ENCODE assay signal across 8 cellular contexts in genomic region chr19:45523642-45524256, GRCh38. TPM values are rescaled to one million over a fixed set of nuclear protein-coding genes. Genes with fewer than 3 reads are reported as not detected.
DNase-seq lines count a peak whose midpoint lies in the region; ATAC-seq, FAIRE-seq and TF ChIP-seq lines count a peak whose summit lies in the region.

No MANE protein-coding gene starts in this region.

- H3K9me2 ChIP-seq in OCI-LY1 (ENCODE audit: low read depth, low read length) = no peaks in the 10 kb centered on the region

- H2AFZ ChIP-seq in OCI-LY1 (ENCODE audit: low read length) = no peak overlapping the region

- peaks cover 7 to 21% (median 11%) of the 10 kb centered on the region in 4 donors for H3K4me1 Mint-ChIP-seq in CD4-positive, alpha-beta memory T cell
- peaks cover 33% of the 10 kb centered on the region for H3K4me1 Mint-ChIP-seq in activated CD8-positive, alpha-beta memory T cell treated with anti-CD3 and anti-CD28 coated beads, Interleukin-2, amount 10 ng/mL, durations not matched to agents 7 days and 5 days
- H3K4me1 Mint-ChIP-seq in mesothelial cell of epicardium = peaks cover 10% of the 10 kb centered on the region

- no peak overlapping the region for H3K9ac ChIP-seq in OCI-LY1 (ENCODE audit: low read length)

- H3K4me3 ChIP-seq in CD4-positive, alpha-beta memory T cell (ENCODE audit: low read length in 2 of 2) = no peak overlapping the region
- H3K4me3 ChIP-seq in Jurkat, Clone E6-1 (ENCODE audit: low read length) = no peak overlapping the region
- H3K4me3 ChIP-seq in OCI-LY1 (ENCODE audit: low read depth, low read length, poor library complexity, severe bottlenecking) = no peak overlapping the region

- no peaks in the 10 kb centered on the region for H3F3A ChIP-seq in OCI-LY1 (ENCODE audit: insufficient read depth, low read length)

- peaks cover 0 to 2% of the 10 kb centered on the region in 2 donors for H3K27me3 Mint-ChIP-seq in CD4-positive, alpha-beta memory T cell
- H3K27me3 Mint-ChIP-seq in activated CD8-positive, alpha-beta memory T cell treated with anti-CD3 and anti-CD28 coated beads, Interleukin-2, amount 10 ng/mL, durations not matched to agents 7 days and 5 days = no peaks in the 10 kb centered on the region
- peaks cover 12% of the 10 kb centered on the region for H3K27me3 Mint-ChIP-seq in mesothelial cell of epicardium (ENCODE audit: low read depth)

- intact Hi-C loops in CD4-positive, alpha-beta memory T cell (cut with micrococcal nuclease) = loop anchor here (1.0 kb wide), 3 partner anchors 17 to 158 kb away; no protein-coding TSS in a partner anchor

- peaks cover 16 to 61% of the 10 kb centered on the region in 2 donors for H3K36me3 Mint-ChIP-seq in CD4-positive, alpha-beta memory T cell
- H3K36me3 Mint-ChIP-seq in activated CD8-positive, alpha-beta memory T cell treated with anti-CD3 and anti-CD28 coated beads, Interleukin-2, amount 10 ng/mL, durations not matched to agents 7 days and 5 days = peaks cover 41% of the 10 kb centered on the region
- peaks cover 15% of the 10 kb centered on the region for H3K36me3 Mint-ChIP-seq in mesothelial cell of epicardium

- no peak overlapping the region for H3K4me2 ChIP-seq in OCI-LY1 (ENCODE audit: low read length)

- peak overlapping the region; percentile 77 to 87 (median 82) for H3K27ac Mint-ChIP-seq in CD4-positive, alpha-beta memory T cell
- H3K27ac Mint-ChIP-seq in activated CD8-positive, alpha-beta memory T cell treated with anti-CD3 and anti-CD28 coated beads, Interleukin-2, amount 10 ng/mL, durations not matched to agents 7 days and 5 days = peak overlapping the region; percentile 66
- peak overlapping the region; percentile 78 for H3K27ac Mint-ChIP-seq in mesothelial cell of epicardium

- peaks cover 38% of the 10 kb centered on the region for H3K36me3 ChIP-seq in CD4-positive, alpha-beta memory T cell (ENCODE audit: insufficient read depth, low read length)
- H3K36me3 ChIP-seq in OCI-LY1 (ENCODE audit: insufficient read depth, low read length) = peaks cover 57% of the 10 kb centered on the region

- peak; percentile 81 to 83 (median 82) for DNase-seq in CD4-positive, alpha-beta memory T cell
- DNase-seq in Jurkat, Clone E6-1 (ENCODE audit: low read depth, low spot score) = peak; percentile 63
- peak; percentile 81 for DNase-seq in activated CD8-positive, alpha-beta memory T cell treated with anti-CD3 and anti-CD28 coated beads, Interleukin-2, amount 10 ng/mL, durations not matched to agents 7 days and 5 days
- peak in 1 of 2 experiments; percentile 82 for DNase-seq in mesothelial cell of epicardium (ENCODE audit: low spot score in 2 of 2, unreplicated experiment in 2 of 2)
- DNase-seq in stimulated activated CD8-positive, alpha-beta memory T cell treated with anti-CD3 and anti-CD28 coated beads, Interleukin-7, amount 100 ng/mL, for 1 hour (ENCODE audit: low read depth in 2 of 2) = peak; percentile 20 to 38

- H3K4me3 Mint-ChIP-seq in CD4-positive, alpha-beta memory T cell = no peak overlapping the region
- H3K4me3 Mint-ChIP-seq in activated CD8-positive, alpha-beta memory T cell treated with anti-CD3 and anti-CD28 coated beads, Interleukin-2, amount 10 ng/mL, durations not matched to agents 7 days and 5 days = no peak overlapping the region
- H3K4me3 Mint-ChIP-seq in mesothelial cell of epicardium = no peak overlapping the region

- FAIRE-seq in endometrium (lab: Jason Lieb, UNC) = peak; percentile 68

- peak; percentile 59 for ATAC-seq in GM19468 (IDR thresholded peaks at IDR 0.05; ENCODE audit: extremely low read depth, unreplicated experiment)
- peak; percentile 95 for ATAC-seq in activated CD8-positive, alpha-beta memory T cell treated with anti-CD3 and anti-CD28 coated beads, Interleukin-2, amount 10 ng/mL, durations not matched to agents 7 days and 5 days

- no peaks in the 10 kb centered on the region for H3K79me2 ChIP-seq in OCI-LY1 (ENCODE audit: insufficient read depth, low read length)

- POLR2A ChIA-PET in CD4-positive, alpha-beta memory T cell (lab: Charles Lee; ENCODE audit: partially characterized antibody) = interaction anchor here (1.5 kb wide), 1 partner anchor 118 kb away, joined by 4 read pairs; no protein-coding TSS in a partner anchor

- CTCF ChIA-PET in CD4-positive, alpha-beta memory T cell (lab: Charles Lee; ENCODE audit: partially characterized antibody) = interaction anchor here (0.8 to 1.1 kb wide), 4 partner anchors 8 to 157 kb away, joined by 3 to 5 read pairs (median 4); no protein-coding TSS in a partner anchor
- CTCF ChIA-PET in activated CD8-positive, alpha-beta memory T cell treated with anti-CD3 and anti-CD28 coated beads, Interleukin-2, amount 10 ng/mL, durations not matched to agents 7 days and 5 days (lab: Charles Lee) = interaction anchor here (0.8 to 1.9 kb wide), 5 partner anchors 8 to 84 kb away, joined by 3 to 9 read pairs (median 4); no protein-coding TSS in a partner anchor

- no peaks in the 10 kb centered on the region for H3K9me3 ChIP-seq in CD4-positive, alpha-beta memory T cell (ENCODE audit: control insufficient read depth in 1 of 2, low read length in 2 of 2)
- H3K9me3 ChIP-seq in OCI-LY1 (ENCODE audit: low read length) = no peaks in the 10 kb centered on the region

- no peaks in the 10 kb centered on the region for H4K20me1 ChIP-seq in OCI-LY1 (ENCODE audit: insufficient read depth, low read length)

- TF ChIP-seq CTCF in OCI-LY1 (IDR thresholded peaks at IDR 0.05; ENCODE audit: low read length) (peak; percentile 94), mesothelial cell of epicardium (IDR thresholded peaks at IDR 0.05; ENCODE audit: unreplicated experiment) (peak; percentile 88)

- H3K9me3 Mint-ChIP-seq in CD4-positive, alpha-beta memory T cell = no peaks in the 10 kb centered on the region
- H3K9me3 Mint-ChIP-seq in activated CD8-positive, alpha-beta memory T cell treated with anti-CD3 and anti-CD28 coated beads, Interleukin-2, amount 10 ng/mL, durations not matched to agents 7 days and 5 days (ENCODE audit: low read depth) = no peaks in the 10 kb centered on the region
- no peaks in the 10 kb centered on the region for H3K9me3 Mint-ChIP-seq in mesothelial cell of epicardium

- no peak overlapping the region for H3K27ac ChIP-seq in CD4-positive, alpha-beta memory T cell (ENCODE audit: low read depth, low read length)
- no peak overlapping the region for H3K27ac ChIP-seq in OCI-LY1 (ENCODE audit: low read depth, low read length, poor library complexity, severe bottlenecking)

- no peaks in the 10 kb centered on the region for H3K27me3 ChIP-seq in CD4-positive, alpha-beta memory T cell (ENCODE audit: insufficient read depth, low read length)
- H3K27me3 ChIP-seq in OCI-LY1 (ENCODE audit: insufficient read depth, low read length) = no peaks in the 10 kb centered on the region

- H3K4me1 ChIP-seq in CD4-positive, alpha-beta memory T cell (ENCODE audit: insufficient read depth, low read length) = peaks cover 3% of the 10 kb centered on the region
- H3K4me1 ChIP-seq in OCI-LY1 (ENCODE audit: insufficient read depth, low read length, severe bottlenecking) = no peaks in the 10 kb centered on the region

RNA-seq across cellular contexts. Expression of gene VASP, which starts 16.5 kb away (rescaled TPM):
- 10 to 100 TPM; 89.8 to 92.8 TPM for total RNA-seq in CD4-positive, alpha-beta memory T cell
- polyA plus RNA-seq in CD4-positive, alpha-beta memory T cell = 10 to 100 TPM; 49.1 to 53.4 TPM
- polyA plus RNA-seq in Jurkat, Clone E6-1 (2012; ENCODE audit: insufficient read depth, insufficient read length) = 41.0 TPM
- 100 to 1,000 TPM; 223 to 308 TPM for total RNA-seq in activated CD8-positive, alpha-beta memory T cell treated with anti-CD3 and anti-CD28 coated beads, Interleukin-2, amount 10 ng/mL, durations not matched to agents 7 days and 5 days
- 49.3 to 54.8 TPM (median 53.8 TPM) in 3 replicates for total RNA-seq in mesothelial cell of epicardium

RNA-seq across cellular contexts. Expression of gene PPM1N, which starts 25.5 kb away (rescaled TPM):
- total RNA-seq in CD4-positive, alpha-beta memory T cell = 1 to 10 TPM; 5.8 to 7.9 TPM
- polyA plus RNA-seq in CD4-positive, alpha-beta memory T cell = 1 to 10 TPM; 3.7 to 4.0 TPM
- 2.8 TPM for polyA plus RNA-seq in Jurkat, Clone E6-1 (2012; ENCODE audit: insufficient read depth, insufficient read length)
- total RNA-seq in activated CD8-positive, alpha-beta memory T cell treated with anti-CD3 and anti-CD28 coated beads, Interleukin-2, amount 10 ng/mL, durations not matched to agents 7 days and 5 days = 1 to 10 TPM; 4.3 to 4.5 TPM
- total RNA-seq in mesothelial cell of epicardium = 0.38 to 0.60 TPM (median 0.59 TPM) in 3 replicates

RNA-seq across cellular contexts. Expression of gene RTN2, which starts 26.9 kb away (rescaled TPM):
- total RNA-seq in CD4-positive, alpha-beta memory T cell = 1 to 10 TPM in 1 of 2 experiments, under 1 TPM in 1; 0.14 to 1.1 TPM
- polyA plus RNA-seq in CD4-positive, alpha-beta memory T cell = under 1 TPM in 1 of 2 donors, not detected in 1; 0.48 TPM
- polyA plus RNA-seq in Jurkat, Clone E6-1 (2012; ENCODE audit: insufficient read depth, insufficient read length) = 3.5 TPM
- 1 to 10 TPM; 3.1 to 4.3 TPM for total RNA-seq in activated CD8-positive, alpha-beta memory T cell treated with anti-CD3 and anti-CD28 coated beads, Interleukin-2, amount 10 ng/mL, durations not matched to agents 7 days and 5 days
- total RNA-seq in mesothelial cell of epicardium = 15.2 to 18.1 TPM (median 16.7 TPM) in 3 replicates

RNA-seq across cellular contexts. Expression of gene FOSB, which starts 56.0 kb away (rescaled TPM):
- 1 to 10 TPM; 4.2 to 4.7 TPM for total RNA-seq in CD4-positive, alpha-beta memory T cell
- 10 to 100 TPM; 12.5 to 17.1 TPM for polyA plus RNA-seq in CD4-positive, alpha-beta memory T cell
- 1.1 TPM for polyA plus RNA-seq in Jurkat, Clone E6-1 (2012; ENCODE audit: insufficient read depth, insufficient read length)
- 10 to 100 TPM in 1 of 2 experiments, 1 to 10 TPM in 1; 5.6 to 98.6 TPM for total RNA-seq in activated CD8-positive, alpha-beta memory T cell treated with anti-CD3 and anti-CD28 coated beads, Interleukin-2, amount 10 ng/mL, durations not matched to agents 7 days and 5 days
- 272 to 287 TPM (median 278 TPM) in 3 replicates for total RNA-seq in mesothelial cell of epicardium
